Comparison of ENCODE assay signal across 1 cellular context in the genomic region with DNA sequence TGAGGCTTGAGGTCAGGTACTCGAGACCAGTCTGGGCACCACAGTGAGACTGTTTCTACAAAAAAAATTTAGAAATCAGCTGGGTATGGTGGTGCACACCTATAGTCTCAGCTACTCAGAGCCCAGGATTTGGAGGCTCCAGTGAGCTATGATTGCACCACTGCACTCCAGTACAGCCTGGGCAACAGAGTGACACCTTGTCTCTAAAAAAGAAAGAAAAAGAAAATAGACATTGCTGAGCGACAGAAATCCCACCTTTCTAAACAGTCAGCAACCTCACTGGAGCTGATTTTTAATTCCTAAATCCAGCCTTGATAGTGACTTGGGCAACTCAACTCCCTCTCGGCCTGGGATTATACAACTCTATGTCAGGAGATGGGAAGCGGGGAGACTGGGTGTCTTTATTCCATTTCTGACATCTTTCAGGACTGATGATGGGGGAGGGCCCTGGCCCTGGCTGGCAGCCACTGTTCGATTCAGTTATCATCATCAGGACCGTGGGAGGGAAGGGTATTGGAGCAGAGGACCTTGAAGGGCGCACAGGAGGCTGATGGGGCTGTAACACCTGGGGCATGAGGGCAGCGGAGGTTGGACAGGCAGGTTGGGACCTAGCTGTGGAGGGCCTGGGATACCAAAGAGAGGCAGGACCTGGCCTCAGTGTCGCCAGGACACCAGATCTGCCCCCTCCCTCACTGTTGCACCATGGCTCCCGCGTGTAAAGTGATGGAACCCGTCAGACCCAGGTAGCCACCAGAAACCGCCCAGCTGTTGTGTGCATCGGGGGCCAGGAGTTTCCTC.
TF ChIP-seq lines count a peak whose summit lies in the region.

No MANE protein-coding gene starts in this region.

TF ChIP-seq in liver, 16 proteins besides CTCF, POLR2A, EP300 and RAD21 (continued from another document):
- TF ChIP-seq MAX (IDR thresholded peaks at IDR 0.05) = no peak
- TF ChIP-seq, protein P1, sequence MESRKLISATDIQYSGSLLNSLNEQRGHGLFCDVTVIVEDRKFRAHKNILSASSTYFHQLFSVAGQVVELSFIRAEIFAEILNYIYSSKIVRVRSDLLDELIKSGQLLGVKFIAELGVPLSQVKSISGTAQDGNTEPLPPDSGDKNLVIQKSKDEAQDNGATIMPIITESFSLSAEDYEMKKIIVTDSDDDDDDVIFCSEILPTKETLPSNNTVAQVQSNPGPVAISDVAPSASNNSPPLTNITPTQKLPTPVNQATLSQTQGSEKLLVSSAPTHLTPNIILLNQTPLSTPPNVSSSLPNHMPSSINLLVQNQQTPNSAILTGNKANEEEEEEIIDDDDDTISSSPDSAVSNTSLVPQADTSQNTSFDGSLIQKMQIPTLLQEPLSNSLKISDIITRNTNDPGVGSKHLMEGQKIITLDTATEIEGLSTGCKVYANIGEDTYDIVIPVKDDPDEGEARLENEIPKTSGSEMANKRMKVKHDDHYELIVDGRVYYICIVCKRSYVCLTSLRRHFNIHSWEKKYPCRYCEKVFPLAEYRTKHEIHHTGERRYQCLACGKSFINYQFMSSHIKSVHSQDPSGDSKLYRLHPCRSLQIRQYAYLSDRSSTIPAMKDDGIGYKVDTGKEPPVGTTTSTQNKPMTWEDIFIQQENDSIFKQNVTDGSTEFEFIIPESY (IDR thresholded peaks at IDR 0.05) = no peak
- TF ChIP-seq EGR1 (IDR thresholded peaks at IDR 0.05; ENCODE audit: low read depth in 2 of 2) = no peak
- TF ChIP-seq FOXA2 (IDR thresholded peaks at IDR 0.05) = no peak
- TF ChIP-seq HNF4G (IDR thresholded peaks at IDR 0.05) = no peak
- TF ChIP-seq FOXA1 (IDR thresholded peaks at IDR 0.05) = no peak
- no peak for TF ChIP-seq HNF4A (conservative IDR thresholded peaks at IDR 0.05)
- no peak for TF ChIP-seq SP1 (IDR thresholded peaks at IDR 0.05)
- no peak for TF ChIP-seq RXRA (IDR thresholded peaks at IDR 0.05)
- no peak for TF ChIP-seq YY1 (IDR thresholded peaks at IDR 0.05)
TF ChIP-seq in liver: peak in this region for 0.
